Comparison of ENCODE assay signal across 9 cellular contexts in genomic region chr2:238158807-238159539, GRCh38. TPM values are rescaled to one million over a fixed set of nuclear protein-coding genes. Genes with fewer than 3 reads are reported as not detected.
A peak's percentile ranks its signal among the peaks of the same experiment; 100 is the strongest.
DNase-seq lines count a peak whose midpoint lies in the region; ATAC-seq, FAIRE-seq and TF ChIP-seq lines count a peak whose summit lies in the region.
"Had no signal": no experiment of that assay in that cellular context is flagged by ENCODE, and none has a peak within 500 bp of the region (broad histone marks: within the 10 kb centered on the region; RNA-seq: fewer than 3 reads in every experiment).

Gene ERFE (plus strand): TSS chr2:238158970. CDS start chr2:238159008, 38 bp downstream.

- H3K36me3 ChIP-seq in body of pancreas (replicated peaks in 1 of 2; ENCODE audit: insufficient read depth in 1 of 2, low read depth in 2 of 2) (no peaks in the 10 kb centered on the region), keratinocyte (ENCODE audit: control insufficient read depth in 2 of 2, extremely low read depth in 1 of 2, insufficient read depth in 2 of 2, low read length in 2 of 2) (no peaks in the 10 kb centered on the region)
- H3K36me3 ChIP-seq: adrenal gland had no signal

- no peak for FAIRE-seq in keratinocyte (lab: Jason Lieb, UNC)

- H3K4me3 ChIP-seq in body of pancreas = no peak within 1 kb of the TSS
- peak within 1 kb of the TSS; percentile 9 to 36 (median 18) for H3K4me3 ChIP-seq in keratinocyte (ENCODE audit: control insufficient read depth in 2 of 3, extremely low read depth in 1 of 3, insufficient read depth in 2 of 3, low read depth in 1 of 3, low read length in 3 of 3)

- H3K4me2 ChIP-seq in keratinocyte (ENCODE audit: control insufficient read depth, extremely low read depth, insufficient read depth, low read depth, low read length) = peak within 1 kb of the TSS; percentile 61

- no peak for TF ChIP-seq POLR2A in body of pancreas (IDR thresholded peaks at IDR 0.05)

- DNase-seq in EL (peak; percentile 63), body of pancreas (peak in 2 of 4 donors; percentile 29 to 49), keratinocyte (ENCODE audit: low read depth, low spot score) (no peak), NCI-H1048 (lab: John Stamatoyannopoulos, UW) (no peak), NCI-H187 (lab: John Stamatoyannopoulos, UW) (no peak)
- peak; percentile 45 for DNase-seq in stimulated activated CD4-positive, alpha-beta T cell treated with anti-CD3 and anti-CD28 coated beads, Interleukin-4, amount 100 ng/mL, for 24 hours

- no peak within 1 kb of the TSS for H2AFZ ChIP-seq in keratinocyte (ENCODE audit: control insufficient read depth, low read length)

- TF ChIP-seq CTCF in body of pancreas (IDR thresholded peaks at IDR 0.05) (peak in 5 of 7 experiments; percentile 24 to 44 (median 29)), keratinocyte (optimal IDR thresholded peaks at IDR 0.05 in 1 of 3, IDR thresholded peaks at IDR 0.05 in 1 of 3, conservative IDR thresholded peaks at IDR 0.05 in 1 of 3; ENCODE audit: extremely low read depth in 1 of 3, insufficient read depth in 2 of 3, low read length in 3 of 3) (peak in 2 of 3 experiments; percentile 18 to 61)

- H3K27ac ChIP-seq in body of pancreas = no peak within 1 kb of the TSS
- H3K27ac ChIP-seq in keratinocyte (ENCODE audit: control insufficient read depth, insufficient read depth, low read length) = no peak within 1 kb of the TSS
- H3K27ac ChIP-seq: adrenal gland had no signal

- H3K79me2 ChIP-seq in keratinocyte (ENCODE audit: control insufficient read depth, insufficient read depth, low read length) = no peaks in the 10 kb centered on the region

- H3K9me3 ChIP-seq in body of pancreas = no peaks in the 10 kb centered on the region
- H3K9me3 ChIP-seq in keratinocyte (ENCODE audit: control insufficient read depth, low read depth, low read length) = no peaks in the 10 kb centered on the region
- H3K9me3 ChIP-seq: adrenal gland had no signal

- intact Hi-C loops in body of pancreas (cut with DNase I) = no loop called here

- H3K9ac ChIP-seq in keratinocyte (ENCODE audit: control insufficient read depth, extremely low read depth, insufficient read depth, low read length) = peak within 1 kb of the TSS; percentile 46

- H3K27me3 ChIP-seq in body of pancreas (peaks cover 0 to 7% of the 10 kb centered on the region in 2 donors), keratinocyte (ENCODE audit: control insufficient read depth, extremely low read depth, insufficient read depth, low read length) (peaks cover 19% of the 10 kb centered on the region)

- WGBS in body of pancreas, 2 donors = 4 to 9% methylated on average over 15 to 55 of the region's 94 CpGs

- ATAC-seq in HG03280 (IDR thresholded peaks at IDR 0.05; ENCODE audit: unreplicated experiment) (peak; percentile 48), SK-N-SH treated with all-trans-retinoic acid at 6 μM for 48 hours (peak; percentile 69), body of pancreas (peak; percentile 53)

- no peaks in the 10 kb centered on the region for H4K20me1 ChIP-seq in keratinocyte (ENCODE audit: control insufficient read depth, extremely low read depth, insufficient read depth, low read length)

- H3K9me1 ChIP-seq in keratinocyte (ENCODE audit: control insufficient read depth, extremely low read depth, insufficient read depth, low read length) = no peaks in the 10 kb centered on the region

- dilution Hi-C loops in keratinocyte (cut with MboI; ENCODE audit: extremely low pct_ligation_motif_present, low sequenced_read_pairs) = no loop called here

- H3K4me1 ChIP-seq in body of pancreas (peaks cover 21% of the 10 kb centered on the region), keratinocyte (ENCODE audit: control insufficient read depth, extremely low read depth, insufficient read depth, low read length) (no peaks in the 10 kb centered on the region)

TF ChIP-seq in SK-N-SH treated with all-trans-retinoic acid at 6 μM for 48 hours, 23 proteins besides CTCF, POLR2A, EP300 and RAD21:
- TF ChIP-seq TCF4 (CRISPR knock-in tag; IDR thresholded peaks at IDR 0.05; ENCODE audit: borderline replicate concordance) (no peak), ZNF8 (CRISPR knock-in tag; IDR thresholded peaks at IDR 0.05) (no peak), POU6F1 (CRISPR knock-in tag; IDR thresholded peaks at IDR 0.05; ENCODE audit: borderline replicate concordance, low read depth) (no peak), ISL1 (CRISPR knock-in tag; IDR thresholded peaks at IDR 0.05) (no peak), ZNF70 (CRISPR knock-in tag; IDR thresholded peaks at IDR 0.05) (no peak), RARB (CRISPR knock-in tag; IDR thresholded peaks at IDR 0.05) (no peak), GLIS3 (CRISPR knock-in tag; IDR thresholded peaks at IDR 0.05) (no peak), CREB5 (CRISPR knock-in tag; IDR thresholded peaks at IDR 0.05; ENCODE audit: low read depth) (no peak), ZFP3 (CRISPR knock-in tag; IDR thresholded peaks at IDR 0.05) (no peak), PPARA (CRISPR knock-in tag; IDR thresholded peaks at IDR 0.05; ENCODE audit: borderline replicate concordance) (no peak), SNAI2 (CRISPR knock-in tag; IDR thresholded peaks at IDR 0.05) (no peak), TOX (CRISPR knock-in tag; IDR thresholded peaks at IDR 0.05; ENCODE audit: borderline replicate concordance) (no peak), ZNF565 (CRISPR knock-in tag; conservative IDR thresholded peaks at IDR 0.05; ENCODE audit: low read depth) (no peak), BACH2 (CRISPR knock-in tag; IDR thresholded peaks at IDR 0.05; ENCODE audit: borderline replicate concordance) (no peak), ESRRG (CRISPR knock-in tag; IDR thresholded peaks at IDR 0.05) (no peak), ZC3H10 (CRISPR knock-in tag; IDR thresholded peaks at IDR 0.05) (no peak)
TF ChIP-seq in SK-N-SH treated with all-trans-retinoic acid at 6 μM for 48 hours: peak in this region for 0.

RNA-seq across cellular contexts. Expression of gene ERFE, which starts in this region (rescaled TPM):
- total RNA-seq in body of pancreas = under 1 TPM in 1 of 2 donors, not detected in 1; 0.66 TPM
- 0.14 to 0.28 TPM (median 0.27 TPM) in 3 replicates for polyA plus RNA-seq in keratinocyte
- not detected for polyA plus RNA-seq in keratinocyte (2011; ENCODE audit: low read depth)
- 0.17 and 0.27 TPM in 2 replicates for polyA plus RNA-seq in keratinocyte (2011; cell fraction: cytosol; rRNA removed)
- polyA plus RNA-seq in keratinocyte (2011; cell fraction: nucleus; rRNA removed) = 0.23 and 0.71 TPM in 2 replicates
- 0.11 TPM in 2 replicates for polyA plus RNA-seq in keratinocyte (2012; ENCODE audit: low replicate concordance)
- polyA minus RNA-seq in keratinocyte = 0.10 TPM in 1 of 3 replicates, not detected in the others
- not detected for polyA minus RNA-seq in keratinocyte (2011; cell fraction: cytosol; rRNA and poly(A)+ RNA removed)
- polyA minus RNA-seq in keratinocyte (2011; cell fraction: nucleus; rRNA and poly(A)+ RNA removed) = 0.63 TPM in 1 of 2 replicates, not detected in the other

Comparison
In these comparisons a context has a peak if more than half of its experiments do, and no peak if none do; other contexts are left out.
1. Peak in ATAC-seq in body of pancreas; RNA of the gene not detected or under 1 TPM.
2. DNase-seq: peak in EL (single experiment) and stimulated activated CD4-positive, alpha-beta T cell treated with anti-CD3 and anti-CD28 coated beads, Interleukin-4, amount 100 ng/mL, for 24 hours (single experiment); none in keratinocyte (single experiment), NCI-H1048 (single experiment) and NCI-H187 (0 of 2).
3. H3K4me3 ChIP-seq: peak in keratinocyte (3 of 3); none in body of pancreas (0 of 2).
4. Peak in every context shown above with its lines, with median percentiles within 50 percentile points of each other: ATAC-seq.